22 cellular contexts compared by ENCODE assay signal in genomic region chr2:18551623-18552022, GRCh38. TPM values are rescaled to one million over a fixed set of nuclear protein-coding genes. Genes with fewer than 3 reads are reported as not detected.
"Had no signal": no experiment of that assay in that cellular context is flagged by ENCODE, and none has a peak within 500 bp of the region (broad histone marks: within the 10 kb centered on the region; RNA-seq: fewer than 3 reads in every experiment).

No MANE protein-coding gene starts in this region.

- H3K9me3 ChIP-seq: mucosa of descending colon, sigmoid colon had no signal

- DNase-seq: activated B cell treated with CpG ODN at 0.5 μM for 24 hours; activated CD4-positive, alpha-beta T cell treated with anti-CD3 and anti-CD28 coated beads, Interleukin-2, amount 10 ng/mL, durations not matched to agents 24 days and 14 days; activated naive CD4-positive, alpha-beta T cell treated with anti-CD3 and anti-CD28 coated beads for 36 hours; central memory CD4-positive, alpha-beta T cell; effector CD4-positive, alpha-beta T cell; immature natural killer cell; left cardiac atrium; mucosa of descending colon; natural killer cell; occipital lobe; sigmoid colon; stimulated activated CD4-positive, alpha-beta T cell treated with anti-CD3 and anti-CD28 coated beads, Interleukin-2, amount 100 ng/mL, for 24 hours; stimulated activated naive B cell treated with anti-CD40 and anti-IgM and Interleukin-4, amounts not matched to agents 10 μg/mL and 1 μg/mL and 100 μg/mL, for 72 hours; substantia nigra; T-helper 2 cell; trophoblast cell had no signal

- H3K27ac ChIP-seq: coronary artery, sigmoid colon had no signal

- H3K27me3 ChIP-seq: sigmoid colon had no signal

- H3K4me3 ChIP-seq: coronary artery, mucosa of descending colon, sigmoid colon had no signal

- ATAC-seq: mucosa of descending colon; natural killer cell; stimulated activated naive B cell treated with anti-CD40 and anti-IgM and Interleukin-4, amounts not matched to agents 10 μg/mL and 1 μg/mL and 100 μg/mL, for 72 hours had no signal

RNA-seq across cellular contexts. Expression of gene NT5C1B, which starts 37.7 kb away (rescaled TPM):
- total RNA-seq: activated B cell treated with CpG ODN at 0.5 μM for 24 hours; activated CD4-positive, alpha-beta T cell treated with anti-CD3 and anti-CD28 coated beads, Interleukin-2, amount 10 ng/mL, durations not matched to agents 24 days and 14 days; activated naive CD4-positive, alpha-beta T cell treated with anti-CD3 and anti-CD28 coated beads for 36 hours; activated T-helper 1 cell treated with anti-CD3 and anti-CD28 coated beads, Interleukin-12 subunit alpha, Interleukin-12 subunit beta, Interleukin-2, Interleukin-4 antibody, amounts not matched to agents 30 ng/mL and 10 ng/mL and 1 ng/mL, durations not matched to agents 14 hours and 24 hours and 36 hours; fibroblast of villous mesenchyme; left cardiac atrium; lung microvascular endothelial cell; mucosa of descending colon; natural killer cell; occipital lobe; progenitor cell of endocrine pancreas; sigmoid colon had no signal
- polyA plus RNA-seq: adipose tissue, sigmoid colon had no signal
